In genomic region chr20:57900226-57900905, GRCh38 we compare ENCODE assay signal across 1 cellular context.
TF ChIP-seq lines count a peak whose summit lies in the region.

No MANE protein-coding gene starts in this region.

TF ChIP-seq in WTC11, 78 proteins besides CTCF, POLR2A, EP300 and RAD21 (continued from another document):
- TF ChIP-seq ARID4B (CRISPR knock-in tag; IDR thresholded peaks at IDR 0.05; ENCODE audit: borderline replicate concordance) (no peak), CREM (CRISPR knock-in tag; IDR thresholded peaks at IDR 0.05) (no peak)
